ENCODE assay signal across 8 cellular contexts in the genomic region with DNA sequence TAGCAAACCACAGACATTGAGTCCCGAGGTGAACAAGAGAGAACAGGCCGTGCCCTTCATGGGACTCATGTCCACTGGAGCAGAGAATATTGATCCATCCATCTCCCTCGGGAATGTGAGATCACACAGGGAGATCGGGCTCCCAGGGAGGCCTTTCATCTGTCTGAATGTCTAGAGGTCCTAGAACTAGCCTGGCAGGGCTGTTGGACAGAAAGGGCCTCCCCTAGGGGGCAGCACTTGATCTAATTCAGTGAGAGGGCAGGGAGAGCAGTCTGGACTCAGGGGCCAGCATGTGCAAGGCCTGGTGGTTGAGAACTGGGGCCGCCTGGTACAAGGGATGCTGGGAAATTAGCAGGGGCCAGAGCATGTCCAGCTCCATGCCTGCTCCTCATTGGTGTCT. TPM values are rescaled to one million over a fixed set of nuclear protein-coding genes. Genes with fewer than 3 reads are reported as not detected.
A peak's percentile ranks its signal among the peaks of the same experiment; 100 is the strongest.
DNase-seq lines count a peak whose midpoint lies in the region; ATAC-seq and TF ChIP-seq lines count a peak whose summit lies in the region.

No MANE protein-coding gene starts in this region.

- peaks cover 6 to 17% (median 12%) of the 10 kb centered on the region in 12 donors for H3K4me1 ChIP-seq in heart left ventricle
- peaks cover 0 to 18% (median 9%) of the 10 kb centered on the region in 4 donors for H3K4me1 ChIP-seq in tibial artery

- H3K4me1 Mint-ChIP-seq in activated T-cell treated with anti-CD3 and anti-CD28 coated beads, Interleukin-2, amount 50 U/mL, for 72 hours (ENCODE audit: low read depth): peaks cover 39% of the 10 kb centered on the region
- H3K4me1 Mint-ChIP-seq in mesothelial cell of epicardium: peaks cover 15% of the 10 kb centered on the region

- TF ChIP-seq CTCF in heart left ventricle (IDR thresholded peaks at IDR 0.05) (peak in 11 of 12 donors; percentile 10 to 47 (median 33)), tibial artery (IDR thresholded peaks at IDR 0.05) (peak in 1 of 2 experiments; percentile 12), mesothelial cell of epicardium (IDR thresholded peaks at IDR 0.05; ENCODE audit: unreplicated experiment) (no peak)

- intact Hi-C loops in heart left ventricle (cut with DNase I): loop anchor here in 4 of 10 donors (10.0 kb wide), 3 partner anchors 197 to 217 kb away; no protein-coding TSS in a partner anchor
- intact Hi-C loops in Right ventricle myocardium inferior (cut with DNase I): no loop called here
- intact Hi-C loops in tibial artery (cut with DNase I; ENCODE audit: low total_unique reads): loop anchor here (10.0 kb wide), 1 partner anchor 353 kb away; the partner anchor contains the start of gene CA11

- TF ChIP-seq POLR2A in heart left ventricle (IDR thresholded peaks at IDR 0.05): no peak

- H3K36me3 Mint-ChIP-seq in activated T-cell treated with anti-CD3 and anti-CD28 coated beads, Interleukin-2, amount 50 U/mL, for 72 hours (ENCODE audit: insufficient read depth in 2 of 2): peaks cover 3 to 7% of the 10 kb centered on the region in 2 donors
- H3K36me3 Mint-ChIP-seq in mesothelial cell of epicardium: peaks cover 9% of the 10 kb centered on the region

- H3K27me3 ChIP-seq in heart left ventricle: no peaks in the 10 kb centered on the region
- no peaks in the 10 kb centered on the region for H3K27me3 ChIP-seq in tibial artery

- DNase-seq in heart left ventricle (no peak), Right ventricle myocardium inferior (ENCODE audit: missing footprints) (no peak), NCI-H510A (lab: John Stamatoyannopoulos, UW) (peak; percentile 54), iPS-NIHi7 (ENCODE audit: extremely low spot score) (peak; percentile 72), tibial artery (no peak), mesothelial cell of epicardium (ENCODE audit: low spot score in 2 of 2, unreplicated experiment in 2 of 2) (no peak)
- DNase-seq in activated T-cell treated with anti-CD3 and anti-CD28 coated beads, Interleukin-2, amount 50 U/mL, for 72 hours: peak; percentile 65 to 73

- H3K4me3 ChIP-seq in heart left ventricle: no peak overlapping the region
- no peak overlapping the region for H3K4me3 ChIP-seq in tibial artery

- 68 to 81% (median 72%) methylated on average over 5 of the region's 5 CpGs for WGBS in heart left ventricle, 4 donors

- no peak overlapping the region for H3K27ac Mint-ChIP-seq in activated T-cell treated with anti-CD3 and anti-CD28 coated beads, Interleukin-2, amount 50 U/mL, for 72 hours
- no peak overlapping the region for H3K27ac Mint-ChIP-seq in mesothelial cell of epicardium

- H3K9me3 ChIP-seq in heart left ventricle: no peaks in the 10 kb centered on the region
- H3K9me3 ChIP-seq in tibial artery: no peaks in the 10 kb centered on the region

- no peak overlapping the region for H3K4me3 Mint-ChIP-seq in activated T-cell treated with anti-CD3 and anti-CD28 coated beads, Interleukin-2, amount 50 U/mL, for 72 hours
- no peak overlapping the region for H3K4me3 Mint-ChIP-seq in mesothelial cell of epicardium

- ATAC-seq in heart left ventricle (no peak), Right ventricle myocardium inferior (no peak), GM19328 (IDR thresholded peaks at IDR 0.05; ENCODE audit: unreplicated experiment) (no peak)
- ATAC-seq in activated T-cell treated with anti-CD3 and anti-CD28 coated beads, Interleukin-2, amount 50 U/mL, for 72 hours (replicated peaks in 1 of 2): no peak

- no peaks in the 10 kb centered on the region for H3K9me3 Mint-ChIP-seq in activated T-cell treated with anti-CD3 and anti-CD28 coated beads, Interleukin-2, amount 50 U/mL, for 72 hours
- no peaks in the 10 kb centered on the region for H3K9me3 Mint-ChIP-seq in mesothelial cell of epicardium

- peaks cover 0 to 15% (median 3%) of the 10 kb centered on the region in 9 donors for H3K36me3 ChIP-seq in heart left ventricle
- H3K36me3 ChIP-seq in tibial artery: peaks cover 0 to 22% (median 8%) of the 10 kb centered on the region in 3 donors

- H3K27ac ChIP-seq in heart left ventricle (no peak overlapping the region), tibial artery (no peak overlapping the region)

- H3K27me3 Mint-ChIP-seq in activated T-cell treated with anti-CD3 and anti-CD28 coated beads, Interleukin-2, amount 50 U/mL, for 72 hours (ENCODE audit: low read depth): no peaks in the 10 kb centered on the region
- H3K27me3 Mint-ChIP-seq in mesothelial cell of epicardium (ENCODE audit: low read depth): no peaks in the 10 kb centered on the region

RNA-seq across cellular contexts. Expression of gene RUVBL2, which starts 4.3 kb away (rescaled TPM):
- total RNA-seq in heart left ventricle (10 to 100 TPM; 41.4 to 93.9 (median 50.9) TPM), Right ventricle myocardium inferior (46.8 TPM), mesothelial cell of epicardium (62.2 to 67.5 TPM (median 64.2 TPM) in 3 replicates)
- 100 to 1,000 TPM in 1 of 2 donors, 10 to 100 TPM in 1; 68.0 to 109 TPM for polyA plus RNA-seq in heart left ventricle
- 10 to 100 TPM; 83.4 to 92.5 TPM for total RNA-seq in activated T-cell treated with anti-CD3 and anti-CD28 coated beads, Interleukin-2, amount 50 U/mL, for 72 hours

RNA-seq across cellular contexts. Expression of gene GYS1, which starts 4.9 kb away (rescaled TPM):
- total RNA-seq in heart left ventricle: 100 to 1,000 TPM; 125 to 264 (median 173) TPM
- polyA plus RNA-seq in heart left ventricle: 100 to 1,000 TPM; 114 to 154 TPM
- total RNA-seq in Right ventricle myocardium inferior: 99.1 TPM
- total RNA-seq in activated T-cell treated with anti-CD3 and anti-CD28 coated beads, Interleukin-2, amount 50 U/mL, for 72 hours: 10 to 100 TPM; 25.9 to 29.4 TPM
- total RNA-seq in mesothelial cell of epicardium: 53.6 to 60.5 TPM (median 58.8 TPM) in 3 replicates

RNA-seq across cellular contexts. Expression of gene LHB, which starts 18.9 kb away (rescaled TPM):
- total RNA-seq in heart left ventricle (not detected), Right ventricle myocardium inferior (not detected), mesothelial cell of epicardium (not detected in 3 replicates)
- polyA plus RNA-seq in heart left ventricle: not detected
- total RNA-seq in activated T-cell treated with anti-CD3 and anti-CD28 coated beads, Interleukin-2, amount 50 U/mL, for 72 hours: not detected

RNA-seq across cellular contexts. Expression of gene CGB3, which starts 26.2 kb away (rescaled TPM):
- not detected for total RNA-seq in heart left ventricle
- polyA plus RNA-seq in heart left ventricle: not detected
- total RNA-seq in Right ventricle myocardium inferior: not detected
- total RNA-seq in activated T-cell treated with anti-CD3 and anti-CD28 coated beads, Interleukin-2, amount 50 U/mL, for 72 hours: not detected
- not detected in 3 replicates for total RNA-seq in mesothelial cell of epicardium

RNA-seq across cellular contexts. Expression of gene FTL, which starts 32.9 kb away (rescaled TPM):
- total RNA-seq in heart left ventricle: 1,000 to 10,000 TPM in 4 of 9 donors, 100 to 1,000 TPM in 5; 484 to 6,770 (median 857) TPM
- polyA plus RNA-seq in heart left ventricle: 1,000 to 10,000 TPM in 1 of 2 donors, 100 to 1,000 TPM in 1; 836 to 1,542 TPM
- 1,007 TPM for total RNA-seq in Right ventricle myocardium inferior
- 100 to 1,000 TPM; 681 to 811 TPM for total RNA-seq in activated T-cell treated with anti-CD3 and anti-CD28 coated beads, Interleukin-2, amount 50 U/mL, for 72 hours
- total RNA-seq in mesothelial cell of epicardium: 1,022 to 1,078 TPM (median 1,064 TPM) in 3 replicates

Comparison
In these comparisons a context has a peak if more than half of its experiments do, and no peak if none do; other contexts are left out.
1. DNase-seq: peak in NCI-H510A (single experiment), activated T-cell treated with anti-CD3 and anti-CD28 coated beads, Interleukin-2, amount 50 U/mL, for 72 hours (2 of 2) and iPS-NIHi7 (single experiment); none in heart left ventricle (0 of 5), Right ventricle myocardium inferior (single experiment), tibial artery (0 of 2) and mesothelial cell of epicardium (0 of 2).